In genomic region chr5:157116483-157116954, GRCh38 we compare ENCODE assay signal across 1 cellular context.
TF ChIP-seq lines count a peak whose summit lies in the region.

No MANE protein-coding gene starts in this region.

TF ChIP-seq in GM12878, 131 proteins besides CTCF, POLR2A, EP300 and RAD21 (continued from another document):
- TF ChIP-seq, protein P1, sequence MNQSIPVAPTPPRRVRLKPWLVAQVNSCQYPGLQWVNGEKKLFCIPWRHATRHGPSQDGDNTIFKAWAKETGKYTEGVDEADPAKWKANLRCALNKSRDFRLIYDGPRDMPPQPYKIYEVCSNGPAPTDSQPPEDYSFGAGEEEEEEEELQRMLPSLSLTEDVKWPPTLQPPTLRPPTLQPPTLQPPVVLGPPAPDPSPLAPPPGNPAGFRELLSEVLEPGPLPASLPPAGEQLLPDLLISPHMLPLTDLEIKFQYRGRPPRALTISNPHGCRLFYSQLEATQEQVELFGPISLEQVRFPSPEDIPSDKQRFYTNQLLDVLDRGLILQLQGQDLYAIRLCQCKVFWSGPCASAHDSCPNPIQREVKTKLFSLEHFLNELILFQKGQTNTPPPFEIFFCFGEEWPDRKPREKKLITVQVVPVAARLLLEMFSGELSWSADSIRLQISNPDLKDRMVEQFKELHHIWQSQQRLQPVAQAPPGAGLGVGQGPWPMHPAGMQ (IDR thresholded peaks at IDR 0.05; ENCODE audit: borderline replicate concordance), result no peak
- no peak; the same call in 1 of the 2 replicates for TF ChIP-seq MTA3 (IDR thresholded peaks at IDR 0.05; ENCODE audit: borderline replicate concordance, low read length)
- TF ChIP-seq IKZF2 (IDR thresholded peaks at IDR 0.05), result peak; percentile 38 to 66; a peak in 3 of 4 replicates
- 0 out of 2 replicates have a peak, but pooled peaks have one; percentile 65 for TF ChIP-seq JUND (IDR thresholded peaks at IDR 0.05; ENCODE audit: low read depth, low read length)
